In the genomic region with DNA sequence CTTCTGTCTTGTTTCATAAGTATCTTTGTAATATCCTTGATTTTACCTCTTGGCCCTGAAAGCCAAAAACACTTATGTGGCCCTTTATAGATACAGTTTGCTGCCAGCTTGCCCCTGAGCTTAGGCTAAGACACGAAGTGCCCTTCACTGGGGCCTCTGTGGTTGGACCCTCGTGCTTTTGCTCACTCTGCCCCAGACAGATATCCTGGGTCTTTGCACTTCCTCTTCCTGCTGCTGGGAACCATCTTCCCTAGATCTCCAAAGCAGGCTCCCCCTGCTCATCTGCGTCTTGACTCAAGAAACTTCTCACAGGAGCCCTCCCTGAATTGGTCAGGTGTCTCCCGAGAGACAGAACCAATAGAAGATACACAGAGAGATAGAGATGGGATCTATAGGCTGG, we compare ENCODE assay signal across 27 cellular contexts. TPM values are rescaled to one million over a fixed set of nuclear protein-coding genes. Genes with fewer than 3 reads are reported as not detected.
A peak's percentile ranks its signal among the peaks of the same experiment; 100 is the strongest.
DNase-seq lines count a peak whose midpoint lies in the region; ATAC-seq and TF ChIP-seq lines count a peak whose summit lies in the region.
"Had no signal": no experiment of that assay in that cellular context is flagged by ENCODE, and none has a peak within 500 bp of the region (broad histone marks: within the 10 kb centered on the region; RNA-seq: fewer than 3 reads in every experiment).

No MANE protein-coding gene starts in this region.

- intact Hi-C loops in ascending aorta (cut with DNase I), result no loop called here

- H3K9me3 ChIP-seq in ascending aorta, result no peaks in the 10 kb centered on the region
- H3K9me3 ChIP-seq: tibial artery had no signal

- no peak for TF ChIP-seq CTCF in NB4 (IDR thresholded peaks at IDR 0.05; ENCODE audit: low read depth, low read length)
- TF ChIP-seq CTCF in ascending aorta (IDR thresholded peaks at IDR 0.05), result no peak
- TF ChIP-seq CTCF in GM13977 (IDR thresholded peaks at IDR 0.05; ENCODE audit: extremely low read depth, insufficient read depth, missing control alignments), result no peak

- no peaks in the 10 kb centered on the region for H3K36me3 ChIP-seq in ascending aorta
- H3K36me3 ChIP-seq: brain microvascular endothelial cell, tibial artery had no signal

- H3K27ac ChIP-seq in ascending aorta, result no peak overlapping the region
- H3K27ac ChIP-seq: brain microvascular endothelial cell, tibial artery had no signal

- H3K9me3 Mint-ChIP-seq in activated naive CD4-positive, alpha-beta T cell treated with anti-CD3 and anti-CD28 coated beads, Interleukin-2, amount 10 ng/mL, durations not matched to agents 7 days and 5 days, result no peaks in the 10 kb centered on the region
- H3K9me3 Mint-ChIP-seq in effector memory CD8-positive, alpha-beta T cell, result no peaks in the 10 kb centered on the region
- H3K9me3 Mint-ChIP-seq in stimulated activated effector memory CD8-positive, alpha-beta T cell treated with anti-CD3 and anti-CD28 coated beads, Interleukin-12 subunit alpha, Interleukin-12 subunit beta, amount 100 ng/mL, for 72 hours, result no peaks in the 10 kb centered on the region
- H3K9me3 Mint-ChIP-seq: activated B cell treated with CpG ODN at 0.5 μM for 24 hours, naive B cell had no signal

- in situ Hi-C loops in GM13977 (cut with MboI; ENCODE audit: low pct_unique_long_range_greater_than_20kb, low sequenced_read_pairs, unreplicated experiment), result no loop called here

- H3K27ac Mint-ChIP-seq in activated naive CD4-positive, alpha-beta T cell treated with anti-CD3 and anti-CD28 coated beads, Interleukin-2, amount 10 ng/mL, durations not matched to agents 7 days and 5 days, result peak overlapping the region; percentile 24
- peak overlapping the region; percentile 49 to 55 for H3K27ac Mint-ChIP-seq in effector memory CD8-positive, alpha-beta T cell
- peak overlapping the region; percentile 2 for H3K27ac Mint-ChIP-seq in stimulated activated effector memory CD8-positive, alpha-beta T cell treated with anti-CD3 and anti-CD28 coated beads, Interleukin-12 subunit alpha, Interleukin-12 subunit beta, amount 100 ng/mL, for 72 hours
- H3K27ac Mint-ChIP-seq: activated B cell treated with CpG ODN at 0.5 μM for 24 hours, mesothelial cell of epicardium had no signal

- peaks cover 6% of the 10 kb centered on the region for H3K36me3 Mint-ChIP-seq in activated naive CD4-positive, alpha-beta T cell treated with anti-CD3 and anti-CD28 coated beads, Interleukin-2, amount 10 ng/mL, durations not matched to agents 7 days and 5 days
- H3K36me3 Mint-ChIP-seq in effector memory CD8-positive, alpha-beta T cell (ENCODE audit: insufficient read depth), result peaks cover 36% of the 10 kb centered on the region
- H3K36me3 Mint-ChIP-seq in stimulated activated effector memory CD8-positive, alpha-beta T cell treated with anti-CD3 and anti-CD28 coated beads, Interleukin-12 subunit alpha, Interleukin-12 subunit beta, amount 100 ng/mL, for 72 hours, result peaks cover 11% of the 10 kb centered on the region
- H3K36me3 Mint-ChIP-seq: mesothelial cell of epicardium, naive B cell had no signal

- no peak for DNase-seq in activated naive CD4-positive, alpha-beta T cell treated with anti-CD3 and anti-CD28 coated beads, Interleukin-2, amount 10 ng/mL, durations not matched to agents 7 days and 5 days
- no peak for DNase-seq in activated naive CD4-positive, alpha-beta T cell treated with Interleukin-2 at 50 U/mL for 16 hours
- DNase-seq in NB4 (ENCODE audit: low read depth) (peak; percentile 49), DMS153 treated with DMSO at 0.1 percent for 48 hours (lab: John Stamatoyannopoulos, UW; ENCODE audit: unreplicated experiment) (no peak), ascending aorta (ENCODE audit: low spot score in 2 of 2) (no peak), GM13977 (ENCODE audit: low spot score) (no peak)
- DNase-seq in effector memory CD8-positive, alpha-beta T cell, result no peak
- DNase-seq in stimulated activated effector memory CD8-positive, alpha-beta T cell treated with anti-CD3 and anti-CD28 coated beads, Interleukin-12 subunit alpha, Interleukin-12 subunit beta, amount 100 ng/mL, for 72 hours (ENCODE audit: low spot score in 2 of 2), result no peak
- DNase-seq: activated B cell treated with CpG ODN at 0.5 μM for 24 hours; activated CD4-positive, alpha-beta T cell treated with anti-CD3 and anti-CD28 coated beads, Interleukin-2, amount 50 U/mL, for 4 hours; activated effector memory CD4-positive, alpha-beta T cell treated with Interleukin-2 at 50 U/mL for 16 hours; brain microvascular endothelial cell; hypothalamus; KBM-7; MM.1S; naive B cell; NCI-H1436; NCI-H446 treated with DMSO at 0.1 percent for 48 hours; T-helper 9 cell; tibial artery had no signal

- CTCF ChIA-PET in activated naive CD4-positive, alpha-beta T cell treated with anti-CD3 and anti-CD28 coated beads, Interleukin-2, amount 10 ng/mL, durations not matched to agents 7 days and 5 days (lab: Charles Lee), result interaction anchor here (1.3 kb wide), 1 partner anchor 10 kb away, joined by 3 read pairs; no protein-coding TSS in a partner anchor

- ATAC-seq in effector memory CD8-positive, alpha-beta T cell (replicated peaks), result no peak
- no peak for ATAC-seq in stimulated activated effector memory CD8-positive, alpha-beta T cell treated with anti-CD3 and anti-CD28 coated beads, Interleukin-12 subunit alpha, Interleukin-12 subunit beta, amount 100 ng/mL, for 72 hours
- ATAC-seq: SK-N-SH treated with all-trans-retinoic acid at 6 μM for 48 hours had no signal

- H3K4me3 ChIP-seq in NB4 (ENCODE audit: low read depth, low read length) (no peak overlapping the region), ascending aorta (no peak overlapping the region)
- H3K4me3 ChIP-seq: tibial artery had no signal

- no peak overlapping the region for H3K4me3 Mint-ChIP-seq in activated naive CD4-positive, alpha-beta T cell treated with anti-CD3 and anti-CD28 coated beads, Interleukin-2, amount 10 ng/mL, durations not matched to agents 7 days and 5 days
- H3K4me3 Mint-ChIP-seq in effector memory CD8-positive, alpha-beta T cell, result peak overlapping the region in 1 of 2 donors; percentile 8
- no peak overlapping the region for H3K4me3 Mint-ChIP-seq in stimulated activated effector memory CD8-positive, alpha-beta T cell treated with anti-CD3 and anti-CD28 coated beads, Interleukin-12 subunit alpha, Interleukin-12 subunit beta, amount 100 ng/mL, for 72 hours
- H3K4me3 Mint-ChIP-seq: activated B cell treated with CpG ODN at 0.5 μM for 24 hours, mesothelial cell of epicardium had no signal

- H3K27me3 ChIP-seq in ascending aorta, result no peaks in the 10 kb centered on the region
- H3K27me3 ChIP-seq: brain microvascular endothelial cell had no signal

- H3K4me1 ChIP-seq in ascending aorta, result no peaks in the 10 kb centered on the region

- H3K4me1 Mint-ChIP-seq in activated naive CD4-positive, alpha-beta T cell treated with anti-CD3 and anti-CD28 coated beads, Interleukin-2, amount 10 ng/mL, durations not matched to agents 7 days and 5 days, result peaks cover 70% of the 10 kb centered on the region
- peaks cover 58 to 63% of the 10 kb centered on the region in 2 donors for H3K4me1 Mint-ChIP-seq in effector memory CD8-positive, alpha-beta T cell (ENCODE audit: low read depth in 2 of 2)
- peaks cover 77% of the 10 kb centered on the region for H3K4me1 Mint-ChIP-seq in stimulated activated effector memory CD8-positive, alpha-beta T cell treated with anti-CD3 and anti-CD28 coated beads, Interleukin-12 subunit alpha, Interleukin-12 subunit beta, amount 100 ng/mL, for 72 hours

- H3K27me3 Mint-ChIP-seq in activated naive CD4-positive, alpha-beta T cell treated with anti-CD3 and anti-CD28 coated beads, Interleukin-2, amount 10 ng/mL, durations not matched to agents 7 days and 5 days, result peaks cover 11% of the 10 kb centered on the region
- H3K27me3 Mint-ChIP-seq in effector memory CD8-positive, alpha-beta T cell, result no peaks in the 10 kb centered on the region

- no peak for TF ChIP-seq POLR2A in NB4 (IDR thresholded peaks at IDR 0.05; ENCODE audit: extremely low read depth, insufficient read length)

RNA-seq across cellular contexts. Expression of gene TNFSF14, which starts 2.0 kb away (rescaled TPM):
- total RNA-seq in ascending aorta, result 0.21 TPM
- total RNA-seq: chondrocyte, Daoy, HT1080, OCI-LY7, skeletal muscle tissue had no signal

RNA-seq across cellular contexts. Expression of gene C3, which starts 48.5 kb away (rescaled TPM):
- 2,421 TPM for total RNA-seq in ascending aorta

Comparison
In these comparisons a context has a peak if more than half of its experiments do, and no peak if none do; other contexts are left out.
1. H3K27ac Mint-ChIP-seq: peak in every context shown above with its lines; median percentile 52 in effector memory CD8-positive, alpha-beta T cell; 24 in activated naive CD4-positive, alpha-beta T cell treated with anti-CD3 and anti-CD28 coated beads, Interleukin-2, amount 10 ng/mL, durations not matched to agents 7 days and 5 days; 2 in stimulated activated effector memory CD8-positive, alpha-beta T cell treated with anti-CD3 and anti-CD28 coated beads, Interleukin-12 subunit alpha, Interleukin-12 subunit beta, amount 100 ng/mL, for 72 hours.